8 cellular contexts compared by ENCODE assay signal in genomic region chr7:35729061-35729783, GRCh38. TPM values are rescaled to one million over a fixed set of nuclear protein-coding genes. Genes with fewer than 3 reads are reported as not detected.
DNase-seq lines count a peak whose midpoint lies in the region; ATAC-seq, FAIRE-seq and TF ChIP-seq lines count a peak whose summit lies in the region.

No MANE protein-coding gene starts in this region.

- H3K27me3 Mint-ChIP-seq in HFFc6 (ENCODE audit: insufficient read depth) = peaks cover 10% of the 10 kb centered on the region

- no peak overlapping the region for H3K27ac Mint-ChIP-seq in HFFc6

- H3K36me3 Mint-ChIP-seq in HFFc6 (ENCODE audit: low read depth) = no peaks in the 10 kb centered on the region

- H3K9me3 Mint-ChIP-seq in HFFc6 = no peaks in the 10 kb centered on the region

- no peak for DNase-seq in GM12891 (ENCODE audit: insufficient read length, low spot score)
- peak; percentile 62 for DNase-seq in activated gamma-delta T cell treated with Interleukin-2 at 50 U/mL for 16 hours
- peak; percentile 24 to 43 for DNase-seq in stimulated activated CD8-positive, alpha-beta memory T cell treated with anti-CD3 and anti-CD28 coated beads, Interleukin-2, amount 100 ng/mL, for 48 hours (ENCODE audit: low read depth in 2 of 2)
- DNase-seq in HFFc6 = no peak
- DNase-seq in D721Med (ENCODE audit: insufficient read length, low spot score) = no peak
- no peak for DNase-seq in GOT3 (lab: John Stamatoyannopoulos, UW)

- TF ChIP-seq POLR2A in GM12891 (IDR thresholded peaks at IDR 0.05; ENCODE audit: low read depth, low read length) = peak; percentile 69; the same call in 1 of the 2 replicates

- H3K4me1 Mint-ChIP-seq in HFFc6 (ENCODE audit: low read depth) = peaks cover 7% of the 10 kb centered on the region

- ATAC-seq in GM21360 (IDR thresholded peaks at IDR 0.05; ENCODE audit: unreplicated experiment) = peak; percentile 52
- ATAC-seq in HG03565 (IDR thresholded peaks at IDR 0.05; ENCODE audit: unreplicated experiment) = peak; percentile 40

- H3K4me3 Mint-ChIP-seq in HFFc6 = no peak overlapping the region

- FAIRE-seq in GM12891 (lab: Jason Lieb, UNC) (peak; percentile 86), D721Med (lab: Jason Lieb, UNC) (no peak)

- TF ChIP-seq CTCF in HFFc6 (IDR thresholded peaks at IDR 0.05) (no peak), D721Med (IDR thresholded peaks at IDR 0.05; ENCODE audit: insufficient read depth, missing control alignments) (no peak)

TF ChIP-seq in GM12891, 5 proteins besides CTCF, POLR2A, EP300 and RAD21:
- peak; percentile 72; the same call in 1 of the 2 replicates for TF ChIP-seq TAF1 (IDR thresholded peaks at IDR 0.05; ENCODE audit: low read depth, low read length)
- peak; percentile 98 for TF ChIP-seq SPI1 (IDR thresholded peaks at IDR 0.05; ENCODE audit: low read depth, low read length)
- 0 out of 2 replicates have a peak, but pooled peaks have one; percentile 7 for TF ChIP-seq POU2F2 (IDR thresholded peaks at IDR 0.05; ENCODE audit: low read depth, low read length)
- no peak for TF ChIP-seq PAX5 (IDR thresholded peaks at IDR 0.05; ENCODE audit: insufficient read depth, low read length, severe bottlenecking)
- TF ChIP-seq POLR2AphosphoS5 (IDR thresholded peaks at IDR 0.05; ENCODE audit: low read depth, low read length) = peak; percentile 50

RNA-seq across cellular contexts. Expression of gene HERPUD2, which starts 34.3 kb away (rescaled TPM):
- polyA plus RNA-seq in GM12891 (2012; ENCODE audit: low read depth, missing spikeins) = 7.3 TPM
- 10 to 100 TPM; 21.2 to 26.5 (median 22.6) TPM for total RNA-seq in HFFc6 (2021; fragmentation: NEBNext Ultra II Directional; extraction: Animal tissue kit (Norgen Biotek cat#: 25700))

Comparison
In these comparisons a context has a peak if more than half of its experiments do, and no peak if none do; other contexts are left out.
1. DNase-seq: peak in activated gamma-delta T cell treated with Interleukin-2 at 50 U/mL for 16 hours (single experiment) and stimulated activated CD8-positive, alpha-beta memory T cell treated with anti-CD3 and anti-CD28 coated beads, Interleukin-2, amount 100 ng/mL, for 48 hours (2 of 2); none in GM12891 (single experiment), HFFc6 (single experiment), D721Med (single experiment) and GOT3 (single experiment).